ENCODE assay signal across 2 cellular contexts in genomic region chr22:44625981-44626687, GRCh38.
A peak's percentile ranks its signal among the peaks of the same experiment; 100 is the strongest.
TF ChIP-seq lines count a peak whose summit lies in the region.

No MANE protein-coding gene starts in this region.

TF ChIP-seq in HCT116, 20 proteins besides CTCF, POLR2A, EP300 and RAD21:
- no peak for TF ChIP-seq ZBTB33 (IDR thresholded peaks at IDR 0.05; ENCODE audit: extremely low read depth, insufficient replicate concordance, low read length)
- no peak for TF ChIP-seq CEBPB (IDR thresholded peaks at IDR 0.05; ENCODE audit: low read depth)
- TF ChIP-seq SP1 (IDR thresholded peaks at IDR 0.05; ENCODE audit: low read depth): no peak
- no peak for TF ChIP-seq TCF7L2 (IDR thresholded peaks at IDR 0.05; ENCODE audit: borderline replicate concordance, extremely low read depth, insufficient read depth, insufficient read length)
- TF ChIP-seq CBX3 (IDR thresholded peaks at IDR 0.05; ENCODE audit: low read depth): no peak
- no peak for TF ChIP-seq SRF (IDR thresholded peaks at IDR 0.05; ENCODE audit: low read depth)
- no peak for TF ChIP-seq YY1 (IDR thresholded peaks at IDR 0.05; ENCODE audit: extremely low read depth, insufficient replicate concordance, low read depth, low read length)
- no peak for TF ChIP-seq EZH2phosphoT487 (IDR thresholded peaks at IDR 0.05; ENCODE audit: borderline replicate concordance)
- TF ChIP-seq ZNF274 (IDR thresholded peaks at IDR 0.05; ENCODE audit: low read depth, low read length): no peak
- TF ChIP-seq EGR1 (IDR thresholded peaks at IDR 0.05; ENCODE audit: low read depth): no peak
- no peak for TF ChIP-seq FOSL1 (IDR thresholded peaks at IDR 0.05; ENCODE audit: low read depth)
- TF ChIP-seq JUND (IDR thresholded peaks at IDR 0.05): no peak

TF ChIP-seq in H1, 55 proteins besides CTCF, POLR2A, EP300 and RAD21:
- TF ChIP-seq EZH2 (IDR thresholded peaks at IDR 0.05; ENCODE audit: low read depth, low read length, severe bottlenecking) (no peak), NANOG (IDR thresholded peaks at IDR 0.05; ENCODE audit: insufficient read depth, low read depth, low read length, poor library complexity, severe bottlenecking) (no peak), CBX8 (IDR thresholded peaks at IDR 0.05; ENCODE audit: borderline replicate concordance, low read depth, low read length) (no peak), GTF2F1 (IDR thresholded peaks at IDR 0.05; ENCODE audit: borderline replicate concordance, low read depth, low read length) (no peak), RBBP5 (IDR thresholded peaks at IDR 0.05; ENCODE audit: borderline replicate concordance, low read depth, low read length) (no peak), BACH1 (IDR thresholded peaks at IDR 0.05; ENCODE audit: low read length) (no peak), ZNF274 (IDR thresholded peaks at IDR 0.05; ENCODE audit: borderline replicate concordance, extremely low read depth, low read length) (no peak), SIN3A (conservative IDR thresholded peaks at IDR 0.05 in 1 of 2, IDR thresholded peaks at IDR 0.05 in 1 of 2; ENCODE audit: low read depth in 1 of 2, low read length in 2 of 2) (no peak), SIX5 (IDR thresholded peaks at IDR 0.05; ENCODE audit: low read depth, low read length) (no peak), POU5F1 (IDR thresholded peaks at IDR 0.05; ENCODE audit: low read depth, low read length) (no peak), TCF12 (IDR thresholded peaks at IDR 0.05; ENCODE audit: low read depth, low read length) (peak; percentile 80; the same call in 1 of the 2 replicates), BCL11A (IDR thresholded peaks at IDR 0.05; ENCODE audit: low read depth in 2 of 2, low read length in 2 of 2) (no peak), CEBPB (IDR thresholded peaks at IDR 0.05; ENCODE audit: low read depth, low read length) (peak; percentile 86), SUZ12 (IDR thresholded peaks at IDR 0.05; ENCODE audit: low read length) (no peak), EGR1 (IDR thresholded peaks at IDR 0.05; ENCODE audit: borderline replicate concordance, low read depth, low read length) (0 out of 2 replicates have a peak, but pooled peaks have one; percentile 39), ASH2L (IDR thresholded peaks at IDR 0.05; ENCODE audit: low read length) (no peak), RNF2 (IDR thresholded peaks at IDR 0.05; ENCODE audit: borderline replicate concordance, low read depth, low read length, missing control alignments, poor library complexity, severe bottlenecking) (no peak), SAP30 (IDR thresholded peaks at IDR 0.05; ENCODE audit: insufficient read depth, insufficient replicate concordance, low read length) (no peak), KDM1A (IDR thresholded peaks at IDR 0.05; ENCODE audit: borderline replicate concordance, low read length) (0 out of 2 replicates have a peak, but pooled peaks have one; percentile 34), PHF8 (conservative IDR thresholded peaks at IDR 0.05; ENCODE audit: low read depth, low read length) (no peak), JUN (IDR thresholded peaks at IDR 0.05; ENCODE audit: low read depth, low read length) (no peak), KDM5A (IDR thresholded peaks at IDR 0.05; ENCODE audit: low read length) (no peak), USF2 (IDR thresholded peaks at IDR 0.05; ENCODE audit: low read length) (no peak), CBX5 (IDR thresholded peaks at IDR 0.05; ENCODE audit: low read depth, low read length) (no peak), TAF1 (IDR thresholded peaks at IDR 0.05; ENCODE audit: low read depth, low read length) (no peak), TAF7 (optimal IDR thresholded peaks at IDR 0.05; ENCODE audit: borderline replicate concordance, low read depth, low read length) (peak; percentile 32), MAFK (IDR thresholded peaks at IDR 0.05; ENCODE audit: low read depth, low read length) (no peak), JUND (IDR thresholded peaks at IDR 0.05; ENCODE audit: low read length) (peak; percentile 51), HDAC2 (IDR thresholded peaks at IDR 0.05; ENCODE audit: borderline replicate concordance in 1 of 2, low read depth in 2 of 2, low read length in 2 of 2) (no peak), CHD2 (IDR thresholded peaks at IDR 0.05; ENCODE audit: low read length) (no peak), RXRA (IDR thresholded peaks at IDR 0.05; ENCODE audit: insufficient read depth, low read depth, low read length) (peak; percentile 59; the same call in 1 of the 2 replicates), SP1 (IDR thresholded peaks at IDR 0.05; ENCODE audit: low read depth, low read length) (0 out of 2 replicates have a peak, but pooled peaks have one; percentile 21), SIRT6 (IDR thresholded peaks at IDR 0.05; ENCODE audit: low read length) (no peak), CREB1 (IDR thresholded peaks at IDR 0.05) (no peak), TEAD4 (IDR thresholded peaks at IDR 0.05; ENCODE audit: low read depth, low read length) (no peak), ATF2 (IDR thresholded peaks at IDR 0.05; ENCODE audit: low read length) (0 out of 2 replicates have a peak, but pooled peaks have one; percentile 46), CHD7 (IDR thresholded peaks at IDR 0.05; ENCODE audit: insufficient replicate concordance, low read length) (no peak), HDAC6 (IDR thresholded peaks at IDR 0.05; ENCODE audit: low read depth, low read length) (no peak), YY1 (IDR thresholded peaks at IDR 0.05; ENCODE audit: low read depth, low read length) (no peak), FOSL1 (IDR thresholded peaks at IDR 0.05; ENCODE audit: insufficient read depth, low read depth, low read length) (no peak), TBP (IDR thresholded peaks at IDR 0.05; ENCODE audit: low read depth, low read length) (no peak), ATF3 (IDR thresholded peaks at IDR 0.05; ENCODE audit: insufficient read depth, low read depth, low read length) (no peak), CTBP2 (IDR thresholded peaks at IDR 0.05; ENCODE audit: borderline replicate concordance, insufficient read depth, insufficient read length, low read length) (no peak), KDM4A (IDR thresholded peaks at IDR 0.05; ENCODE audit: low read depth, low read length, severe bottlenecking) (no peak), SRF (IDR thresholded peaks at IDR 0.05; ENCODE audit: low read depth, low read length) (no peak), BRCA1 (IDR thresholded peaks at IDR 0.05; ENCODE audit: low read depth, low read length) (no peak; the same call in 1 of the 2 replicates), NRF1 (IDR thresholded peaks at IDR 0.05; ENCODE audit: low read depth, low read length) (no peak), POLR2AphosphoS5 (IDR thresholded peaks at IDR 0.05; ENCODE audit: low read depth, low read length) (peak; percentile 81), RFX5 (IDR thresholded peaks at IDR 0.05; ENCODE audit: borderline replicate concordance, low read depth, low read length) (no peak), SP2 (IDR thresholded peaks at IDR 0.05; ENCODE audit: low read length) (no peak), E2F6 (IDR thresholded peaks at IDR 0.05) (no peak), CHD1 (IDR thresholded peaks at IDR 0.05; ENCODE audit: low read depth, low read length) (no peak), MAX (IDR thresholded peaks at IDR 0.05) (0 out of 2 replicates have a peak, but pooled peaks have one; percentile 30), SP4 (IDR thresholded peaks at IDR 0.05; ENCODE audit: low read length) (0 out of 2 replicates have a peak, but pooled peaks have one; percentile 45), GABPA (IDR thresholded peaks at IDR 0.05; ENCODE audit: borderline replicate concordance, insufficient read depth, low read length) (no peak)
